Comparison of ENCODE assay signal across 19 cellular contexts in genomic region chr15:29704950-29705597, GRCh38.
"Had no signal": no experiment of that assay in that cellular context is flagged by ENCODE, and none has a peak within 500 bp of the region (broad histone marks: within the 10 kb centered on the region; RNA-seq: fewer than 3 reads in every experiment).

No MANE protein-coding gene starts in this region.

- H3K36me3 Mint-ChIP-seq: naive B cell had no signal

- H3K4me3 ChIP-seq: lung, stomach, thoracic aorta, uterus had no signal

- H3K4me1 ChIP-seq: foreskin keratinocyte, stomach, uterus had no signal

- H3K27me3 Mint-ChIP-seq: central memory CD8-positive, alpha-beta T cell; dendritic cell treated with granulocyte-macrophage colony-stimulating factor and Interleukin-4, amounts not matched to agents 40 ng/mL and 50 ng/mL, for 4 days; naive B cell had no signal

- H3K4me1 Mint-ChIP-seq: central memory CD8-positive, alpha-beta T cell; naive B cell had no signal

- H3K36me3 ChIP-seq: uterus had no signal

- H3K4me3 Mint-ChIP-seq: central memory CD8-positive, alpha-beta T cell; dendritic cell treated with granulocyte-macrophage colony-stimulating factor and Interleukin-4, amounts not matched to agents 40 ng/mL and 50 ng/mL, for 4 days; effector memory CD8-positive, alpha-beta T cell; naive B cell; nephron progenitor cell had no signal

- DNase-seq: effector memory CD8-positive, alpha-beta T cell; foreskin keratinocyte; islet precursor cell; mesenchymal stem cell; naive B cell; nephron progenitor cell; right cardiac atrium; small intestine; stimulated activated CD4-positive, alpha-beta T cell treated with anti-CD3 and anti-CD28 coated beads, Interleukin-12 subunit alpha, Interleukin-12 subunit beta, amount 100 ng/mL, for 4 hours; stimulated activated naive CD4-positive, alpha-beta T cell; stomach; substantia nigra; trophoblast cell; uterus had no signal

- ATAC-seq: effector memory CD8-positive, alpha-beta T cell; foreskin keratinocyte; left lobe of liver; right cardiac atrium had no signal

- H3K27ac ChIP-seq: foreskin keratinocyte, stomach, thoracic aorta, uterus had no signal

- H3K9me3 Mint-ChIP-seq: central memory CD8-positive, alpha-beta T cell; dendritic cell treated with granulocyte-macrophage colony-stimulating factor and Interleukin-4, amounts not matched to agents 40 ng/mL and 50 ng/mL, for 4 days; effector memory CD8-positive, alpha-beta T cell; naive B cell; nephron progenitor cell had no signal

- H3K9me3 ChIP-seq: stomach, thoracic aorta, uterus had no signal

- H3K27me3 ChIP-seq: foreskin keratinocyte, stomach, uterus had no signal

- H3K27ac Mint-ChIP-seq: dendritic cell treated with granulocyte-macrophage colony-stimulating factor and Interleukin-4, amounts not matched to agents 40 ng/mL and 50 ng/mL, for 4 days; effector memory CD8-positive, alpha-beta T cell had no signal
